In the genomic region with DNA sequence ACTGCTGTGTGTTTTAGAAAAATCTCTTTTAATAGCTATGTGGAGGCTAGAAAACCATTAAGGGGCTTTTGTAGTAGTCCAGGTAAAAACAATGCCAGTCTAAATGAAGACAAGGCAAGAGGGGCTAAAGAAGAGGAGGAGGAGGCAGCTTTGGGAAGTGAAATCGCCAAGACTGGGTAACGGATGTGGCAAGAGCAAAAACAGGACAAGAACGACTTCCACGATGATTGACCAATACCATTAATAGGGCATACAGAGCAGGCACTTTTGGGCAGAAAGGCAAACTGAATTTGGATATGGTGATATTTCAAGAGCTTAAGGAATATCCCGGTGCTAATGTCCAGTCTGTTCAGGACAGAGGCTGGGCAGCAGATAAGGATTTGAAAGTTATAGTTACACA, we compare ENCODE assay signal across 16 cellular contexts.
"Had no signal": no experiment of that assay in that cellular context is flagged by ENCODE, and none has a peak within 500 bp of the region (broad histone marks: within the 10 kb centered on the region; RNA-seq: fewer than 3 reads in every experiment).

No MANE protein-coding gene starts in this region.

- H3K4me1 Mint-ChIP-seq: neural progenitor cell had no signal

- H3K27me3 ChIP-seq: gastroesophageal sphincter, left lung, neural progenitor cell, pancreas, testis had no signal

- H3K27me3 Mint-ChIP-seq: activated CD4-positive, alpha-beta T cell treated with anti-CD3 and anti-CD28 coated beads for 36 hours; effector memory CD8-positive, alpha-beta T cell; stimulated activated naive CD8-positive, alpha-beta T cell treated with anti-CD3 and anti-CD28 coated beads, Interleukin-15, Interleukin-2, amounts not matched to agents 100 ng/mL and 50 ng/mL, for 24 hours had no signal

- H3K4me1 ChIP-seq: neural progenitor cell, pancreas, testis had no signal

- H3K27ac ChIP-seq: epithelial cell of prostate, gastroesophageal sphincter, left lung, neural progenitor cell, pancreas, testis, VCaP had no signal

- H3K4me3 Mint-ChIP-seq: activated CD4-positive, alpha-beta T cell treated with anti-CD3 and anti-CD28 coated beads for 36 hours; effector memory CD8-positive, alpha-beta T cell; neural progenitor cell; stimulated activated naive CD8-positive, alpha-beta T cell treated with anti-CD3 and anti-CD28 coated beads, Interleukin-15, Interleukin-2, amounts not matched to agents 100 ng/mL and 50 ng/mL, for 24 hours had no signal

- H3K9me3 Mint-ChIP-seq: effector memory CD8-positive, alpha-beta T cell; neural progenitor cell; stimulated activated naive CD8-positive, alpha-beta T cell treated with anti-CD3 and anti-CD28 coated beads, Interleukin-15, Interleukin-2, amounts not matched to agents 100 ng/mL and 50 ng/mL, for 24 hours had no signal

- ATAC-seq: activated CD4-positive, alpha-beta T cell treated with anti-CD3 and anti-CD28 coated beads for 36 hours; effector memory CD8-positive, alpha-beta T cell; gastroesophageal sphincter; left lung; pancreas had no signal

- DNase-seq: activated CD4-positive, alpha-beta T cell treated with anti-CD3 and anti-CD28 coated beads for 36 hours; activated effector memory CD4-positive, alpha-beta T cell treated with Interleukin-2 at 50 U/mL for 16 hours; caudate nucleus; cortex of kidney; effector memory CD8-positive, alpha-beta T cell; left lung; mesendoderm; pancreas; stimulated activated CD4-positive, alpha-beta T cell treated with anti-CD3 and anti-CD28 coated beads, Interleukin-2, amount 100 ng/mL, for 48 hours; T-helper 9 cell; testis had no signal

- H3K4me3 ChIP-seq: gastroesophageal sphincter, left lung, neural progenitor cell, pancreas, testis had no signal

- H3K27ac Mint-ChIP-seq: activated CD4-positive, alpha-beta T cell treated with anti-CD3 and anti-CD28 coated beads for 36 hours; neural progenitor cell; stimulated activated naive CD8-positive, alpha-beta T cell treated with anti-CD3 and anti-CD28 coated beads, Interleukin-15, Interleukin-2, amounts not matched to agents 100 ng/mL and 50 ng/mL, for 24 hours had no signal

- H3K9me3 ChIP-seq: gastroesophageal sphincter, left lung, pancreas, testis had no signal
